ENCODE assay signal across 1 cellular context in the genomic region with DNA sequence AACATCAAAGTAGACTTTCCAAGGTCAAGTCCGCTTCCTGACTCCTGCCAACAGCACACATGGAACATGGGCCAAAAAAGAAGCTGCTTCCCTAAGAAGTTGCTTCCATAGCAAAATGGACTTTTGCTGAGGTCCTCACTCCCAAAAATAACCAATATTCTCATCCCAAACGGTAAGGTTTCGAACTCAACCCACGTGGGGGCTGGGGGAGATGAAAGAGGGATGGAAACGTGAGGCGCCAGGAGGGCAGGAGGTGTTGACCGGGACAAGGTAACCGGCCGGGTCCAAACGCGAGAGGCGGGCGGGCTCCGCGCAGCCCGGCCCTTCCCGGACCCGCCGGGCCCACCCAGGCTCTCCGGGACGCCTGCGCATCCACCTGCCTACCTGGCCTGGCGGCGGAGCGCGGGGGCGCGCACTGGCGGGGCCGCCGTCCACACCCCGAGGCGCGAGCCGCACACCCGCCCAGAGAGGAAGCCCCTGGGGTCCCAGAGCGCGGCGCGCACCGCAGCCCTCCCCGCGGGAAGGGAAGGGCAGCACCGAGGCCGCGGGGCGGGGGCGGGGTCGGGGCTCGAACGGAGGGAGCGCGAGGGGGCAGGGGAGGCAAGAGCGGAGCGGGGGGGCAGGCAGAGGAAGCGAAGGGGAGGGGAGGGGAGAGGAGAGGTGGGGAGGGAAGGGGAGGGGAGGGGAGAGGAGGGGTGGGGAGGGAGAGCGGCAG.
TF ChIP-seq lines count a peak whose summit lies in the region.

No MANE protein-coding gene starts in this region.

TF ChIP-seq in HepG2, 621 proteins besides CTCF, POLR2A, EP300 and RAD21 (continued from another document):
- TF ChIP-seq SRY (CRISPR knock-in tag; IDR thresholded peaks at IDR 0.05), result 0 out of 2 replicates have a peak, but pooled peaks have one; percentile 4
- TF ChIP-seq ZNF441 (CRISPR knock-in tag; IDR thresholded peaks at IDR 0.05; ENCODE audit: borderline replicate concordance), result peak; percentile 38; the same call in 1 of the 2 replicates
- TF ChIP-seq EED (CRISPR knock-in tag; IDR thresholded peaks at IDR 0.05), result no peak
- no peak for TF ChIP-seq NPAS2 (CRISPR knock-in tag; IDR thresholded peaks at IDR 0.05; ENCODE audit: borderline replicate concordance)
- peak; percentile 36 for TF ChIP-seq SAP130 (CRISPR knock-in tag; IDR thresholded peaks at IDR 0.05; ENCODE audit: low read depth)
- 0 out of 2 replicates have a peak, but pooled peaks have one; percentile 54 for TF ChIP-seq ZNF34 (CRISPR knock-in tag; IDR thresholded peaks at IDR 0.05; ENCODE audit: borderline replicate concordance)
- TF ChIP-seq NKX3-1 (CRISPR knock-in tag; IDR thresholded peaks at IDR 0.05), result peak; percentile 52; the same call in 1 of the 2 replicates
- 0 out of 2 replicates have a peak, but pooled peaks have one; percentile 34 for TF ChIP-seq ZBTB3 (CRISPR knock-in tag; IDR thresholded peaks at IDR 0.05; ENCODE audit: borderline replicate concordance, low read depth)
- TF ChIP-seq ZNF574 (CRISPR knock-in tag; IDR thresholded peaks at IDR 0.05), result peak; percentile 35; the same call in 1 of the 2 replicates
- TF ChIP-seq, protein P1, sequence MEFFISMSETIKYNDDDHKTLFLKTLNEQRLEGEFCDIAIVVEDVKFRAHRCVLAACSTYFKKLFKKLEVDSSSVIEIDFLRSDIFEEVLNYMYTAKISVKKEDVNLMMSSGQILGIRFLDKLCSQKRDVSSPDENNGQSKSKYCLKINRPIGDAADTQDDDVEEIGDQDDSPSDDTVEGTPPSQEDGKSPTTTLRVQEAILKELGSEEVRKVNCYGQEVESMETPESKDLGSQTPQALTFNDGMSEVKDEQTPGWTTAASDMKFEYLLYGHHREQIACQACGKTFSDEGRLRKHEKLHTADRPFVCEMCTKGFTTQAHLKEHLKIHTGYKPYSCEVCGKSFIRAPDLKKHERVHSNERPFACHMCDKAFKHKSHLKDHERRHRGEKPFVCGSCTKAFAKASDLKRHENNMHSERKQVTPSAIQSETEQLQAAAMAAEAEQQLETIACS (CRISPR knock-in tag; IDR thresholded peaks at IDR 0.05), result peak; percentile 86
- no peak for TF ChIP-seq WIZ (CRISPR knock-in tag; IDR thresholded peaks at IDR 0.05)
- 0 out of 2 replicates have a peak, but pooled peaks have one; percentile 42 for TF ChIP-seq ZNF777 (CRISPR knock-in tag; IDR thresholded peaks at IDR 0.05)
- TF ChIP-seq HNRNPK (IDR thresholded peaks at IDR 0.05; ENCODE audit: low read depth, low read length, poor library complexity, severe bottlenecking), result peak; percentile 8
- no peak for TF ChIP-seq ZFP37 (CRISPR knock-in tag; IDR thresholded peaks at IDR 0.05; ENCODE audit: borderline replicate concordance)
- TF ChIP-seq MYPOP (CRISPR knock-in tag; IDR thresholded peaks at IDR 0.05), result no peak
- TF ChIP-seq ZSCAN20 (CRISPR knock-in tag; IDR thresholded peaks at IDR 0.05; ENCODE audit: borderline replicate concordance), result no peak
- TF ChIP-seq PLRG1 (conservative IDR thresholded peaks at IDR 0.05), result no peak
- TF ChIP-seq KDM2A (CRISPR knock-in tag; IDR thresholded peaks at IDR 0.05; ENCODE audit: borderline replicate concordance, low read depth), result 0 out of 2 replicates have a peak, but pooled peaks have one; percentile 15
- no peak for TF ChIP-seq AGO1 (IDR thresholded peaks at IDR 0.05; ENCODE audit: low read depth, low read length, poor library complexity, severe bottlenecking)
- peak; percentile 72 for TF ChIP-seq ASH2L (IDR thresholded peaks at IDR 0.05; ENCODE audit: insufficient read length, low read depth, low read length)
- peak; percentile 45; the same call in 1 of the 2 replicates for TF ChIP-seq HDAC1 (CRISPR knock-in tag; IDR thresholded peaks at IDR 0.05)
- TF ChIP-seq ZNF3 (CRISPR knock-in tag; IDR thresholded peaks at IDR 0.05), result no peak
- TF ChIP-seq ZNF616 (CRISPR knock-in tag; IDR thresholded peaks at IDR 0.05; ENCODE audit: low read depth), result no peak
- no peak; the same call in 1 of the 2 replicates for TF ChIP-seq JUN (CRISPR knock-in tag; IDR thresholded peaks at IDR 0.05)
- peak; percentile 75; the same call in 1 of the 2 replicates for TF ChIP-seq SALL2 (CRISPR knock-in tag; IDR thresholded peaks at IDR 0.05)
- TF ChIP-seq SSRP1 (CRISPR knock-in tag; IDR thresholded peaks at IDR 0.05), result no peak
- 0 out of 2 replicates have a peak, but pooled peaks have one; percentile 52 for TF ChIP-seq TARDBP (CRISPR knock-in tag; IDR thresholded peaks at IDR 0.05)
- TF ChIP-seq ZNF431 (CRISPR knock-in tag; IDR thresholded peaks at IDR 0.05; ENCODE audit: borderline replicate concordance, low read depth), result peak; percentile 39; the same call in 1 of the 2 replicates
- TF ChIP-seq SP4 (CRISPR knock-in tag; IDR thresholded peaks at IDR 0.05), result peak; percentile 62; the same call in 1 of the 2 replicates
- no peak for TF ChIP-seq ZNF225 (CRISPR knock-in tag; IDR thresholded peaks at IDR 0.05)
